In genomic region chr2:101012706-101013181, GRCh38 we compare ENCODE assay signal across 9 cellular contexts. TPM values are rescaled to one million over a fixed set of nuclear protein-coding genes. Genes with fewer than 3 reads are reported as not detected.
DNase-seq lines count a peak whose midpoint lies in the region; ATAC-seq, FAIRE-seq and TF ChIP-seq lines count a peak whose summit lies in the region.
"Had no signal": no experiment of that assay in that cellular context is flagged by ENCODE, and none has a peak within 500 bp of the region (broad histone marks: within the 10 kb centered on the region; RNA-seq: fewer than 3 reads in every experiment).

No MANE protein-coding gene starts in this region.

- no peak overlapping the region for H3K4me2 ChIP-seq in astrocyte (ENCODE audit: low read length)

- no peak for ATAC-seq in stimulated activated effector memory CD8-positive, alpha-beta T cell treated with anti-CD3 and anti-CD28 coated beads, Interleukin-12 subunit alpha, Interleukin-12 subunit beta, amount 100 ng/mL, for 72 hours
- no peak for ATAC-seq in HG03159 (IDR thresholded peaks at IDR 0.05; ENCODE audit: unreplicated experiment)
- ATAC-seq in GM19351 (IDR thresholded peaks at IDR 0.05; ENCODE audit: unreplicated experiment), result no peak

- no peak for DNase-seq in AG09309 (ENCODE audit: low read depth)
- peak; percentile 58 for DNase-seq in G401 (ENCODE audit: low spot score)
- DNase-seq in NCI-H2227 (lab: John Stamatoyannopoulos, UW; ENCODE audit: unreplicated experiment), result peak; percentile 70
- peak; percentile 8 for DNase-seq in astrocyte (ENCODE audit: low read depth)
- peak; percentile 31 for DNase-seq in iris pigment epithelial cell (ENCODE audit: low read depth)
- peak; percentile 20 to 60 for DNase-seq in stimulated activated effector memory CD8-positive, alpha-beta T cell treated with anti-CD3 and anti-CD28 coated beads, Interleukin-12 subunit alpha, Interleukin-12 subunit beta, amount 100 ng/mL, for 72 hours (ENCODE audit: low spot score in 2 of 2)

- peaks cover 19% of the 10 kb centered on the region for H3K36me3 ChIP-seq in astrocyte (ENCODE audit: insufficient read depth, low read length)

- no peak overlapping the region for H3K4me3 ChIP-seq in AG09309 (ENCODE audit: control insufficient read depth, low read depth, low read length)
- no peak overlapping the region for H3K4me3 ChIP-seq in astrocyte (ENCODE audit: insufficient read depth, low read depth, low read length)

- no peaks in the 10 kb centered on the region for H3K9me3 ChIP-seq in astrocyte (ENCODE audit: insufficient read depth, low read depth, low read length)

- H2AFZ ChIP-seq in astrocyte (ENCODE audit: low read depth, low read length), result no peak overlapping the region

- peak overlapping the region; percentile 29 for H3K27ac Mint-ChIP-seq in astrocyte (ENCODE audit: unreplicated experiment)
- H3K27ac Mint-ChIP-seq in stimulated activated effector memory CD8-positive, alpha-beta T cell treated with anti-CD3 and anti-CD28 coated beads, Interleukin-12 subunit alpha, Interleukin-12 subunit beta, amount 100 ng/mL, for 72 hours, result no peak overlapping the region

- no peaks in the 10 kb centered on the region for H3K9me3 Mint-ChIP-seq in astrocyte (ENCODE audit: unreplicated experiment)
- H3K9me3 Mint-ChIP-seq in stimulated activated effector memory CD8-positive, alpha-beta T cell treated with anti-CD3 and anti-CD28 coated beads, Interleukin-12 subunit alpha, Interleukin-12 subunit beta, amount 100 ng/mL, for 72 hours, result no peaks in the 10 kb centered on the region
- H3K9me3 Mint-ChIP-seq: IgD-negative memory B cell had no signal

- FAIRE-seq in astrocyte (lab: Jason Lieb, UNC), result no peak

- H3K27ac ChIP-seq in astrocyte (ENCODE audit: low read depth, low read length), result no peak overlapping the region

- H3K27me3 ChIP-seq in astrocyte (ENCODE audit: insufficient read depth, low read length), result no peaks in the 10 kb centered on the region

- H3K4me1 ChIP-seq in astrocyte (ENCODE audit: insufficient read depth, low read length), result no peaks in the 10 kb centered on the region

- H3K4me1 Mint-ChIP-seq in astrocyte (ENCODE audit: low read depth, unreplicated experiment), result peaks cover 20% of the 10 kb centered on the region
- peaks cover 30% of the 10 kb centered on the region for H3K4me1 Mint-ChIP-seq in stimulated activated effector memory CD8-positive, alpha-beta T cell treated with anti-CD3 and anti-CD28 coated beads, Interleukin-12 subunit alpha, Interleukin-12 subunit beta, amount 100 ng/mL, for 72 hours

- H3K9ac ChIP-seq in astrocyte (ENCODE audit: low read length), result no peak overlapping the region

- in situ Hi-C loops in G401 (cut with HindIII; ENCODE audit: low sequenced_read_pairs), result no loop called here

- H3K4me3 Mint-ChIP-seq in astrocyte (ENCODE audit: unreplicated experiment), result no peak overlapping the region
- H3K4me3 Mint-ChIP-seq in stimulated activated effector memory CD8-positive, alpha-beta T cell treated with anti-CD3 and anti-CD28 coated beads, Interleukin-12 subunit alpha, Interleukin-12 subunit beta, amount 100 ng/mL, for 72 hours, result no peak overlapping the region

- H3K79me2 ChIP-seq in astrocyte (ENCODE audit: insufficient read depth, low read length), result peaks cover 5% of the 10 kb centered on the region

- peak; percentile 68 for TF ChIP-seq CTCF in AG09309 (IDR thresholded peaks at IDR 0.05; ENCODE audit: control insufficient read depth, insufficient read depth, low read depth, low read length, missing control alignments)
- peak; percentile 82 for TF ChIP-seq CTCF in astrocyte (IDR thresholded peaks at IDR 0.05; ENCODE audit: insufficient read depth, low read depth, low read length)

- H4K20me1 ChIP-seq in astrocyte (ENCODE audit: insufficient read depth, low read length), result peaks cover 35% of the 10 kb centered on the region

- peaks cover 8% of the 10 kb centered on the region for H3K36me3 Mint-ChIP-seq in astrocyte (ENCODE audit: low read depth, unreplicated experiment)
- H3K36me3 Mint-ChIP-seq in stimulated activated effector memory CD8-positive, alpha-beta T cell treated with anti-CD3 and anti-CD28 coated beads, Interleukin-12 subunit alpha, Interleukin-12 subunit beta, amount 100 ng/mL, for 72 hours, result peaks cover 74% of the 10 kb centered on the region
- H3K36me3 Mint-ChIP-seq: IgD-negative memory B cell had no signal

- no peaks in the 10 kb centered on the region for H3K27me3 Mint-ChIP-seq in astrocyte (ENCODE audit: low read depth, unreplicated experiment)
- H3K27me3 Mint-ChIP-seq: IgD-negative memory B cell had no signal

RNA-seq across cellular contexts. Expression of gene RPL31, which starts 10.7 kb away (rescaled TPM):
- 2,056 and 2,130 TPM in 2 replicates for total RNA-seq in G401 (2014; rRNA removed; shearing (Covaris generic))
- 1,040 and 1,129 TPM in 2 replicates for total RNA-seq in astrocyte
